ENCODE assay signal across 33 cellular contexts in the genomic region with DNA sequence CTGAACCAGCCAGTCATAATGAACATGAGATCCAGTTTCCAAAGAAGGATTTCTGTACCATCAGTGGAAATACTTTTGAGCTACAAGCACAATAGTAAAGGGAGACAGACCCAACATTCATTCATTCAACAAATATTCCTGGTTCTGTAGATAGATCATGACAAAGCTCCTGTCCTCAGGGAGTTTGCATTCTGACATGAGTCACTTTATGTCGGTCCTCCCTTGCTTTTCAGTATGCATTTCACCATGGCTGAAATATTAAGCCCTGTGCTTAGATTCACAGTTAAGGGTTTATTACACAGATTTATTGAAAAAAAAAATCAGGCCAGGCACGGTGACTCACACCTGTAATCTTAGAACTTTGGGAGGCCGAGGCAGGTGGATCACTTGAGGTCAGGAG. TPM values are rescaled to one million over a fixed set of nuclear protein-coding genes. Genes with fewer than 3 reads are reported as not detected.
"Had no signal": no experiment of that assay in that cellular context is flagged by ENCODE, and none has a peak within 500 bp of the region (broad histone marks: within the 10 kb centered on the region; RNA-seq: fewer than 3 reads in every experiment).

No MANE protein-coding gene starts in this region.

- H3K36me3 ChIP-seq: left lung, lower lobe of right lung, pancreas, right atrium auricular region, right lobe of liver, stomach, thyroid gland, transverse colon, upper lobe of left lung, vagina had no signal

- DNase-seq: hypothalamus; immature natural killer cell; kidney; left colon; left lung; lower lobe of right lung; mammary epithelial cell; mesenchymal stem cell; naive thymus-derived CD8-positive, alpha-beta T cell; nucleus accumbens; pancreas; right lobe of liver; stimulated activated CD4-positive, alpha-beta T cell treated with anti-CD3 and anti-CD28 coated beads, Interleukin-1b, Interleukin-23, amount 100 ng/mL, for 48 hours; stimulated activated CD4-positive, alpha-beta T cell treated with anti-CD3 and anti-CD28 coated beads, Interleukin-2, amount 100 ng/mL, for 48 hours; stimulated activated CD4-positive, alpha-beta T cell treated with anti-CD3 and anti-CD28 coated beads, Interleukin-4, amount 100 ng/mL, for 4 hours; stimulated activated CD8-positive, alpha-beta memory T cell treated with anti-CD3 and anti-CD28 coated beads, Interleukin-4, amount 100 ng/mL, for 48 hours; stimulated activated naive B cell treated with anti-CD40 and anti-IgM and Interleukin-4, amounts not matched to agents 10 μg/mL and 1 μg/mL and 100 μg/mL, for 72 hours; stimulated activated naive CD8-positive, alpha-beta T cell treated with anti-CD3 and anti-CD28 coated beads, Interleukin-15, Interleukin-2, amounts not matched to agents 100 U/mL and 50 U/mL, for 24 hours; stomach; testis; thyroid gland; transverse colon; upper lobe of left lung had no signal

- H3K4me3 ChIP-seq: left lung, lower lobe of right lung, pancreas, right atrium auricular region, right lobe of liver, smooth muscle cell, stomach, testis, thyroid gland, transverse colon, upper lobe of left lung, vagina had no signal

- H3K4me1 ChIP-seq: testis, thyroid gland had no signal

- H3K4me2 ChIP-seq: smooth muscle cell had no signal

- FAIRE-seq: islet of Langerhans, kidney, pancreas had no signal

- H3K27me3 ChIP-seq: left lung, pancreas, right atrium auricular region, right lobe of liver, stomach, testis, thyroid gland, transverse colon, upper lobe of left lung, vagina had no signal

- ATAC-seq: left colon; left lung; lower lobe of right lung; naive thymus-derived CD8-positive, alpha-beta T cell; pancreas; right lobe of liver; stimulated activated naive B cell treated with anti-CD40 and anti-IgM and Interleukin-4, amounts not matched to agents 10 μg/mL and 1 μg/mL and 100 μg/mL, for 72 hours; stimulated activated naive CD8-positive, alpha-beta T cell treated with anti-CD3 and anti-CD28 coated beads, Interleukin-15, Interleukin-2, amounts not matched to agents 100 U/mL and 50 U/mL, for 24 hours had no signal

- H3K9me3 ChIP-seq: left lung, lower lobe of right lung, pancreas, right atrium auricular region, right lobe of liver, stomach, testis, thyroid gland, transverse colon, upper lobe of left lung, vagina had no signal

- H3K27ac ChIP-seq: left lung, lower lobe of right lung, pancreas, right atrium auricular region, right lobe of liver, stomach, testis, thyroid gland, transverse colon, upper lobe of left lung, vagina had no signal

RNA-seq across cellular contexts. Expression of a gene that starts 5.4 kb away (rescaled TPM):
- total RNA-seq: lower lobe of right lung; naive thymus-derived CD8-positive, alpha-beta T cell; neural crest cell; osteoblast; pulmonary artery endothelial cell; renal cortical epithelial cell; smooth muscle cell; upper lobe of left lung had no signal

RNA-seq across cellular contexts. Expression of a gene that starts 27.0 kb away (rescaled TPM):
- total RNA-seq: kidney; left colon; left lung; lower lobe of right lung; mammary epithelial cell; mucosa of gallbladder; naive thymus-derived CD8-positive, alpha-beta T cell; neural crest cell; osteoblast; pulmonary artery endothelial cell; right atrium auricular region; right lobe of liver; smooth muscle cell; stomach; thyroid gland; transverse colon; upper lobe of left lung; vagina had no signal
- polyA plus RNA-seq: liver, mammary epithelial cell, stomach had no signal
